Comparison of ENCODE assay signal across 11 cellular contexts in the genomic region with DNA sequence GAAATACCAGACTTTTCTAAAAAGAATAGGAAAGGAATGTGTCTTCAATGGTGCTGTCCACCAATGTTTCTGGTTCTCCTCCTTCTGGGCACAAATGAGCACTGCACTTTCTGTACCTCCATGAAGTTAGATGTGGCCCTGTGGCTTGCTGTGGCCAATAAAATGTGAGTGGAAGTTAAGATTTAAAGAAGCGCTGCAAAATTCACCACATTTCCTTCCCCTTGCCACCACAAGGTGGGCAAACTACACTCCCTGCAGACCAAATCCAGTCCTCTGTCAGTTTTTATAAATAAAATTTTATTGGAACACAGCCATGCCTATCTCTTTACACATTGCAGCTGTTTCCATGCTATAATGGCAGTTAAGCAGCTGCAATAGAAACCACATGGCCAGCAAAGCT.
A peak's percentile ranks its signal among the peaks of the same experiment; 100 is the strongest.
DNase-seq lines count a peak whose midpoint lies in the region; FAIRE-seq and TF ChIP-seq lines count a peak whose summit lies in the region.
"Had no signal": no experiment of that assay in that cellular context is flagged by ENCODE, and none has a peak within 500 bp of the region (broad histone marks: within the 10 kb centered on the region; RNA-seq: fewer than 3 reads in every experiment).

No MANE protein-coding gene starts in this region.

- intact Hi-C loops in MCF 10A (cut with micrococcal nuclease) (loop anchor here (1.0 to 5.0 kb wide), 7 partner anchors 147 to 1796 kb away; no protein-coding TSS in a partner anchor), breast epithelium (cut with DNase I; ENCODE audit: low total_unique reads) (no loop called here)

- TF ChIP-seq CTCF in MCF 10A (IDR thresholded peaks at IDR 0.05; ENCODE audit: unreplicated experiment), result no peak
- no peak for TF ChIP-seq CTCF in breast epithelium (IDR thresholded peaks at IDR 0.05)
- TF ChIP-seq CTCF in chondrocyte (IDR thresholded peaks at IDR 0.05), result peak; percentile 46
- TF ChIP-seq CTCF in smooth muscle cell (IDR thresholded peaks at IDR 0.05; ENCODE audit: borderline replicate concordance, insufficient read depth, poor library complexity, severe bottlenecking), result peak; percentile 27

- H3K4me3 Mint-ChIP-seq in MCF 10A (ENCODE audit: unreplicated experiment) (no peak overlapping the region), chondrocyte (ENCODE audit: unreplicated experiment) (no peak overlapping the region)
- H3K4me3 Mint-ChIP-seq: activated naive CD8-positive, alpha-beta T cell treated with anti-CD3 and anti-CD28 coated beads, Interleukin-2, amount 50 U/mL, for 24 hours; CD4-positive, CD25-positive, alpha-beta regulatory T cell had no signal

- H3K4me3 ChIP-seq in breast epithelium (no peak overlapping the region), smooth muscle cell (no peak overlapping the region)

- H3F3A ChIP-seq in smooth muscle cell (ENCODE audit: low read depth), result no peaks in the 10 kb centered on the region

- FAIRE-seq in GM19239 (lab: Jason Lieb, UNC), result no peak

- no peaks in the 10 kb centered on the region for H3K4me1 ChIP-seq in breast epithelium
- peaks cover 6% of the 10 kb centered on the region for H3K4me1 ChIP-seq in smooth muscle cell (ENCODE audit: low read depth)

- H3K79me2 ChIP-seq in smooth muscle cell (ENCODE audit: low read depth), result no peaks in the 10 kb centered on the region

- H2AFZ ChIP-seq in smooth muscle cell (ENCODE audit: low read depth), result no peak overlapping the region

- CTCF ChIA-PET in MCF 10A (lab: Yijun Ruan, JAX), result interaction anchor here (0.7 to 1.2 kb wide), 6 partner anchors 366 to 1796 kb away, joined by 3 to 6 read pairs (median 4); no protein-coding TSS in a partner anchor

- H3K27ac ChIP-seq in breast epithelium (no peak overlapping the region), smooth muscle cell (ENCODE audit: low read depth) (no peak overlapping the region)

- H3K4me1 Mint-ChIP-seq in MCF 10A (ENCODE audit: insufficient read depth, unreplicated experiment) (peaks cover 10% of the 10 kb centered on the region), chondrocyte (ENCODE audit: low read depth) (no peaks in the 10 kb centered on the region)

- H3K9me3 Mint-ChIP-seq in MCF 10A (ENCODE audit: unreplicated experiment) (no peaks in the 10 kb centered on the region), chondrocyte (ENCODE audit: low read depth) (no peaks in the 10 kb centered on the region)
- H3K9me3 Mint-ChIP-seq: activated naive CD8-positive, alpha-beta T cell treated with anti-CD3 and anti-CD28 coated beads, Interleukin-2, amount 50 U/mL, for 24 hours had no signal

- POLR2A ChIA-PET in MCF 10A (lab: Yijun Ruan, JAX), result interaction anchor here (0.6 kb wide), 1 partner anchor 1385 kb away, joined by 3 read pairs; no protein-coding TSS in a partner anchor

- WGBS in smooth muscle cell (ENCODE audit: low lambda C conversion rate), result 71% methylated on average over 1 of the region's 1 CpG

- DNase-seq in MCF 10A (ENCODE audit: unreplicated experiment) (peak; percentile 16), breast epithelium (ENCODE audit: low spot score in 2 of 2) (no peak), NCI-H146 treated with DMSO at 0.1 percent for 48 hours (lab: John Stamatoyannopoulos, UW; ENCODE audit: unreplicated experiment) (peak; percentile 10), chondrocyte (ENCODE audit: low spot score) (no peak), smooth muscle cell (lab: John Stamatoyannopoulos, UW; ENCODE audit: unreplicated experiment) (no peak), GM19239 (ENCODE audit: insufficient read length, low spot score) (no peak), activated T-cell treated with anti-CD3 and anti-CD28 coated beads for 4 hours (no peak), NCI-H510A (lab: John Stamatoyannopoulos, UW) (no peak)
- DNase-seq: activated CD4-positive, alpha-beta T cell treated with anti-CD3 and anti-CD28 coated beads for 48 hours; activated naive CD8-positive, alpha-beta T cell treated with anti-CD3 and anti-CD28 coated beads, Interleukin-2, amount 50 U/mL, for 24 hours; CD4-positive, CD25-positive, alpha-beta regulatory T cell had no signal

- BruUV-seq in MCF 10A (replicated peaks; lab: Mats Ljungman, UMichigan), result no TSS peak

- H3K27me3 Mint-ChIP-seq in MCF 10A (ENCODE audit: insufficient read depth, unreplicated experiment), result peaks cover 47% of the 10 kb centered on the region
- H3K27me3 Mint-ChIP-seq in chondrocyte (ENCODE audit: low read depth), result peaks cover 36% of the 10 kb centered on the region

- TF ChIP-seq POLR2A in breast epithelium (IDR thresholded peaks at IDR 0.05), result no peak

- H3K9me3 ChIP-seq in breast epithelium, result no peaks in the 10 kb centered on the region
- no peaks in the 10 kb centered on the region for H3K9me3 ChIP-seq in smooth muscle cell (replicated peaks; ENCODE audit: low read depth)

- H3K27me3 ChIP-seq in breast epithelium (no peaks in the 10 kb centered on the region), smooth muscle cell (ENCODE audit: low read depth) (peaks cover 3% of the 10 kb centered on the region)

- H3K27ac Mint-ChIP-seq in MCF 10A (ENCODE audit: low read depth, unreplicated experiment) (no peak overlapping the region), chondrocyte (ENCODE audit: unreplicated experiment) (no peak overlapping the region)
- H3K27ac Mint-ChIP-seq: activated naive CD8-positive, alpha-beta T cell treated with anti-CD3 and anti-CD28 coated beads, Interleukin-2, amount 50 U/mL, for 24 hours; CD4-positive, CD25-positive, alpha-beta regulatory T cell had no signal

- H3K4me2 ChIP-seq in smooth muscle cell, result no peak overlapping the region

- H3K36me3 Mint-ChIP-seq in MCF 10A (ENCODE audit: insufficient read depth, unreplicated experiment), result no peaks in the 10 kb centered on the region
- H3K36me3 Mint-ChIP-seq in chondrocyte (ENCODE audit: low read depth), result no peaks in the 10 kb centered on the region
- H3K36me3 Mint-ChIP-seq: CD4-positive, CD25-positive, alpha-beta regulatory T cell had no signal

- H4K20me1 ChIP-seq in smooth muscle cell (ENCODE audit: low read depth), result no peaks in the 10 kb centered on the region

- no peak overlapping the region for H3K9ac ChIP-seq in smooth muscle cell (ENCODE audit: low read depth)

- H3K36me3 ChIP-seq in breast epithelium (no peaks in the 10 kb centered on the region), smooth muscle cell (ENCODE audit: low read depth) (no peaks in the 10 kb centered on the region)

Comparison
In these comparisons a context has a peak if more than half of its experiments do, and no peak if none do; other contexts are left out.
1. DNase-seq: peak in MCF 10A (single experiment) and NCI-H146 treated with DMSO at 0.1 percent for 48 hours (single experiment); none in breast epithelium (0 of 2), chondrocyte (single experiment), smooth muscle cell (single experiment), GM19239 (single experiment), activated T-cell treated with anti-CD3 and anti-CD28 coated beads for 4 hours (single experiment) and NCI-H510A (single experiment).
2. CTCF ChIP-seq: peak in chondrocyte (single experiment) and smooth muscle cell (single experiment); none in MCF 10A (single experiment) and breast epithelium (0 of 3).